ENCODE assay signal across 8 cellular contexts in genomic region chr2:85999131-85999831, GRCh38.
DNase-seq lines count a peak whose midpoint lies in the region; ATAC-seq and TF ChIP-seq lines count a peak whose summit lies in the region.

No MANE protein-coding gene starts in this region.

- no peak overlapping the region for H3K4me3 Mint-ChIP-seq in MCF 10A (ENCODE audit: unreplicated experiment)

- ATAC-seq in GM19372 (IDR thresholded peaks at IDR 0.05; ENCODE audit: low read depth, unreplicated experiment) (peak; percentile 64), HG03460 (IDR thresholded peaks at IDR 0.05; ENCODE audit: unreplicated experiment) (peak; percentile 79)

- peak; percentile 31 for DNase-seq in activated CD4-positive, alpha-beta T cell treated with anti-CD3 and anti-CD28 coated beads, Interleukin-2, amount 50 U/mL, for 1 hour
- DNase-seq in fibroblast of gingiva (ENCODE audit: low read depth), result peak; percentile 55
- no peak for DNase-seq in MCF 10A (ENCODE audit: unreplicated experiment)
- no peak for DNase-seq in HEK293T (ENCODE audit: extremely low spot score)

- H3K4me3 ChIP-seq in BLaER1 (no peak overlapping the region), skin epidermis (no peak overlapping the region)

- TF ChIP-seq CTCF in MCF 10A (IDR thresholded peaks at IDR 0.05; ENCODE audit: unreplicated experiment), result no peak

- no TSS peak for BruUV-seq in MCF 10A (replicated peaks; lab: Mats Ljungman, UMichigan)

- H3K36me3 ChIP-seq in BLaER1, result no peaks in the 10 kb centered on the region

- peaks cover 3% of the 10 kb centered on the region for H3K9me3 ChIP-seq in BLaER1

- H3K4me2 ChIP-seq in BLaER1, result peak overlapping the region; percentile 61

- H3K36me3 Mint-ChIP-seq in MCF 10A (ENCODE audit: insufficient read depth, unreplicated experiment), result no peaks in the 10 kb centered on the region

- no peaks in the 10 kb centered on the region for H3K27me3 Mint-ChIP-seq in MCF 10A (ENCODE audit: insufficient read depth, unreplicated experiment)

- CTCF ChIA-PET in MCF 10A (lab: Yijun Ruan, JAX) (no interaction called here), HEK293T (lab: Yijun Ruan, JAX) (interaction anchor here (0.6 to 1.5 kb wide), 3 partner anchors 10 to 172 kb away, joined by 3 to 4 read pairs (median 3); no protein-coding TSS in a partner anchor)

- POLR2A ChIA-PET in MCF 10A (lab: Yijun Ruan, JAX), result interaction anchor here (1.4 kb wide), 1 partner anchor 12 kb away, joined by 4 read pairs; no protein-coding TSS in a partner anchor
- POLR2A ChIA-PET in HEK293T (lab: Yijun Ruan, JAX), result no interaction called here

- H3K27ac ChIP-seq in BLaER1, result peak overlapping the region; percentile 69
- H3K27ac ChIP-seq in skin epidermis, result peak overlapping the region in 20 of 21 experiments; percentile 62 to 95 (median 75)

- intact Hi-C loops in MCF 10A (cut with micrococcal nuclease), result no loop called here

- no peaks in the 10 kb centered on the region for H3K9me3 Mint-ChIP-seq in MCF 10A (ENCODE audit: unreplicated experiment)

- no peaks in the 10 kb centered on the region for H3K27me3 ChIP-seq in BLaER1

- peak overlapping the region; percentile 58 for H3K9ac ChIP-seq in BLaER1

- no peak overlapping the region for H3K27ac Mint-ChIP-seq in MCF 10A (ENCODE audit: low read depth, unreplicated experiment)

- peaks cover 10% of the 10 kb centered on the region for H3K4me1 Mint-ChIP-seq in MCF 10A (ENCODE audit: insufficient read depth, unreplicated experiment)

- H3K4me1 ChIP-seq in BLaER1, result peaks cover 53% of the 10 kb centered on the region

- H4K20me1 ChIP-seq in BLaER1, result no peaks in the 10 kb centered on the region

TF ChIP-seq in HEK293T, 16 proteins besides CTCF, POLR2A, EP300 and RAD21:
- TF ChIP-seq PKNOX1 (IDR thresholded peaks at IDR 0.05) (no peak), FOXM1 (IDR thresholded peaks at IDR 0.05; ENCODE audit: borderline replicate concordance) (no peak), BHLHE40 (IDR thresholded peaks at IDR 0.05; ENCODE audit: borderline replicate concordance) (no peak), SP1 (IDR thresholded peaks at IDR 0.05) (no peak), ARNT (IDR thresholded peaks at IDR 0.05) (no peak), ELF4 (IDR thresholded peaks at IDR 0.05) (no peak), HDGF (IDR thresholded peaks at IDR 0.05; ENCODE audit: borderline replicate concordance) (no peak), L3MBTL2 (conservative IDR thresholded peaks at IDR 0.05) (no peak), FOXK2 (IDR thresholded peaks at IDR 0.05) (no peak)

Comparison
In these comparisons a context has a peak if more than half of its experiments do, and no peak if none do; other contexts are left out.
1. DNase-seq: peak in activated CD4-positive, alpha-beta T cell treated with anti-CD3 and anti-CD28 coated beads, Interleukin-2, amount 50 U/mL, for 1 hour (single experiment) and fibroblast of gingiva (single experiment); none in MCF 10A (single experiment) and HEK293T (single experiment).